ENCODE assay signal across 1 cellular context in the genomic region with DNA sequence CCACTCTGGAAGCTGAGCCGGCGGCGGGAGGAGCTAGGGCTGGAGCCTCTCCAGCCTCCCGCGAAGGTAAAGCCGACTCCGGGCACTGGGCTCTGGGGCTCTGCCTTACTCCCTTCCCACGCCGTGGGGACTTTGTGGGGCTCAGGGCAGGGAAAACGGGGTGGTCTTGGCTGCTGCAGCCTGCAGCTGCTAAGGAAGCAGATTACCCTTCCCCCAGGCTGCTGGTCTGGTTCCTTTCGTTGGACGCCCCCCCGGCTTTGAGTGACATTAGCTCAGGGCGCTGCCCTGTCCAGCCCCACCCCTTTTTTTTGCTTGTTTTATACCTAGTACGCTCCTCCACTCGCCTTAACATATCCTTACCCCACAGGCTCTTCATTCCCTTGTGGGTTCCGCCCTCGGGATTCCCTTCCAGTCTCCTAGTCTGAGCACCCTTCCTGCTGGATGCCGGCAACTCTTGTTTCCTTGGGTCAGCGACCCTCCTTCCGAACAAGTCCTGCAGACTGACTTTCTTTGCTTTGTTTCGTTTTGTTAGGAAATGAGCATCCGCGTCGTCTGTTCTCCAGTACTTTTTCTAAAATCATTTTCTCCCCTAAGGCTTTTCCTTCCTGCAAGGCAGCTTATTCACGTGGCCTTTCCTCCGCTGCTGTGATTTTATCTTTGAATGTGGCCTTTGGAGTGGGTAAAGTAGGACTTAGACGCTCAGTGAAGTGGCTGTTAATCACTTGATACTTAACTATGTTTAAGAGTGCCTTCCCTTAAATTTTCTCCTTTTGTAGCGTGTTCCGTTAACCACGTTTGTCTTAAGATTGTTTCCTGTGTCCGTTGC.
TF ChIP-seq lines count a peak whose summit lies in the region.

No MANE protein-coding gene starts in this region.

TF ChIP-seq in IMR-90, 13 proteins besides CTCF, POLR2A, EP300 and RAD21 (continued from another document):
- TF ChIP-seq USF2 (IDR thresholded peaks at IDR 0.05; ENCODE audit: low read depth, low read length) (peak; percentile 3; the same call in 1 of the 2 replicates), MAZ (IDR thresholded peaks at IDR 0.05; ENCODE audit: borderline replicate concordance, low read depth, low read length) (no peak), BHLHE40 (IDR thresholded peaks at IDR 0.05; ENCODE audit: low read depth, low read length) (no peak), RFX5 (IDR thresholded peaks at IDR 0.05; ENCODE audit: low read depth, low read length) (no peak), NFE2L2 (IDR thresholded peaks at IDR 0.05; ENCODE audit: low read depth, low read length) (no peak)
